In the genomic region with DNA sequence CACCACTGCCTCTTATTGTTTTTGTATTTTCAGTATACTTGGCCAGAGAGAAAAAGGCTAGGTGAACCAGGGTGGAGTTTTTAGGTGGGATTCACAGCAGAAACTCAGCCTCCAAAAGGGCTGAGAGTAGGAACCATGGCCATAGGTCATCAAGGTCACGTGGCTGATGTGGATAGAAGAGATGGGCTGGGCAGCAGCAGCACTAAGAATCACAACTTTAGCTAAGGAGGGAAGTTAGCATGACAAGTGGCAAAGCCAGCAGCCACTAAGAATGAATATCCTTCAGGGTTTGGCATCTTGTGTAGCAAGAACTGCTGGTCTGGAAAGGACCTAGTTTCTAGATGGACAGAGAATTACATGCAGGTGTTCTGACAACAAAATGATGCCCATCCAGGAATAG, we compare ENCODE assay signal across 9 cellular contexts.
"Had no signal": no experiment of that assay in that cellular context is flagged by ENCODE, and none has a peak within 500 bp of the region (broad histone marks: within the 10 kb centered on the region; RNA-seq: fewer than 3 reads in every experiment).

No MANE protein-coding gene starts in this region.

- FAIRE-seq: HTR-8/SVneo, K562 had no signal

- ATAC-seq: HCT116, K562 had no signal

- H3K27ac ChIP-seq: GM23248 had no signal

- H3K36me3 ChIP-seq: HAP-1 had no signal

- DNase-seq: GM23248, GOT3, H7, IMR-90, KG1 had no signal

- H3K4me3 ChIP-seq: GM23248, HAP-1, K562 had no signal

- H3K9ac ChIP-seq: GM23248 had no signal

- H2AFZ ChIP-seq: GM23248 had no signal
